In the genomic region with DNA sequence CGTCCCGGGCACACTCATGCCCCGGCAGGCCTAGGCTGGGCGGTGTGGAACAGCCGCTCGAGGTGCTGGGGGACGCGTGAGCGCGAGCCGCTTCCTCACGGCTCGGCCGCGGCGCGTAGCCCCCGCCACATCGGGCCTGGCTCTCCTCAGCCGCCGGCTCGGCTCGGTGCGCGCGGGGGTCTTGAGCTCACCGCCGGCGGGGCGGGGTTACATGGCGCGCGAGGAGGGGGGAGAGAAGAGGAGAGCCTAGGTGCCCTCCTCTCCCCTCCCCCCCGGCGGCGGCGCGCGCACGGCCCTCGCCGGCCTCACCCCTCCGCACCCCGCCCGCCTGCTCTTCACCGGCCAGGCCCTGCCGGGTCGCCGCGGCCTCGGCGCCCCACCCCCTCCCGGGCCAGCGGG, we compare ENCODE assay signal across 8 cellular contexts.
DNase-seq lines count a peak whose midpoint lies in the region; ATAC-seq and TF ChIP-seq lines count a peak whose summit lies in the region.

No MANE protein-coding gene starts in this region.

- peak; percentile 52 for ATAC-seq in GM19035 (IDR thresholded peaks at IDR 0.05; ENCODE audit: unreplicated experiment)
- ATAC-seq in HG03342 (IDR thresholded peaks at IDR 0.05; ENCODE audit: unreplicated experiment): peak; percentile 42

- peak; percentile 88 for DNase-seq in Ammon's horn (ENCODE audit: low spot score)
- DNase-seq in NCI-H82 treated with DMSO at 0.1 percent for 48 hours (lab: John Stamatoyannopoulos, UW; ENCODE audit: unreplicated experiment): peak; percentile 52
- DNase-seq in activated T-cell treated with anti-CD3 and anti-CD28 coated beads for 24 hours (ENCODE audit: low read depth): peak; percentile 65
- DNase-seq in erythroblast (lab: John Stamatoyannopoulos, UW): peak; percentile 88 to 90
- peak; percentile 53 to 77 for DNase-seq in stimulated activated CD8-positive, alpha-beta memory T cell treated with anti-CD3 and anti-CD28 coated beads, Interleukin-7, amount 100 ng/mL, for 4 hours (ENCODE audit: low read depth in 2 of 2)

- peaks cover 26% of the 10 kb centered on the region for H3K4me1 ChIP-seq in muscle layer of colon (ENCODE audit: insufficient read depth, low read length)

- peak overlapping the region; percentile 98 for H3K27ac ChIP-seq in muscle layer of colon (ENCODE audit: low read depth, low read length)

- no peak for TF ChIP-seq POLR2A in erythroblast (IDR thresholded peaks at IDR 0.05; ENCODE audit: low read length)

- H3K4me3 ChIP-seq in muscle layer of colon (ENCODE audit: low read depth in 1 of 2, low read length in 2 of 2): peak overlapping the region; percentile 88 to 92

- H3K27me3 ChIP-seq in muscle layer of colon (ENCODE audit: control insufficient read depth in 1 of 2, insufficient read depth in 2 of 2, low read length in 2 of 2): no peaks in the 10 kb centered on the region

- H3K9ac ChIP-seq in muscle layer of colon (ENCODE audit: low read length): peak overlapping the region; percentile 49

- H3K9me3 ChIP-seq in muscle layer of colon (ENCODE audit: low read length): no peaks in the 10 kb centered on the region

- H3K36me3 ChIP-seq in muscle layer of colon (ENCODE audit: insufficient read depth, low read length): no peaks in the 10 kb centered on the region

Comparison
In these comparisons a context has a peak if more than half of its experiments do, and no peak if none do; other contexts are left out.
1. Peak in every context shown above with its lines: DNase-seq, ATAC-seq, H3K4me3 ChIP-seq and H3K27ac ChIP-seq.